1 cellular context compared by ENCODE assay signal in the genomic region with DNA sequence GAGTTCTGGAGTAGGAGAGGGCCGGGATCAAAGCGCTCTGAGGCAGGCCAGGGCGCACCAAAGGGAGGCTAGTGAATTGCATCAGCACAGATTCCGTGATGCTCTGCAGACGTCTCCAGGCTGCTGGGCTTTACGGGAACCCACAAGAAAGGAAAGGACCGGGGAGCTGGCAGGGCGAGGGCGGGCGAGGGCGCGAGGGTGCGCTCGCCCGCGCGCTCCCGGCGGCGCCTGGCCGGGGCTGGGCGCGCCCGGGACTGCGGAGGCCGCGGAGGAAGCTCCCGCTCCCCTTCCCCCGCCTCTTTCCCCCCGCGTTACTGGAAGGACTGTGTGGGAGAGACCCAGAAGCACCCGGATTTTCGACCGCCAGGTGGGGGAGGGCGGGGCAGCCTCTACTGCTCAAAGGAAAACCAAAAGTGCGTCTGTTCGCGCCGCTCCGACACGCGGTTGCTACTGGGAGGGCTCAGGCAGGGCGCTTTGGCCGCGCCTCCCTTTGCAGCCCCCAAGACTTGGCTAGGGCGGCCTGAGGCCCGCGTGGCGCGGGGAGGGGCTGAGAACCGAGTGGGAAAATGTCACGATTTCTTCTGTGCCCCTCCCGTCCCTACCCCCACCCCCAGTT.
TF ChIP-seq lines count a peak whose summit lies in the region.

No MANE protein-coding gene starts in this region.

TF ChIP-seq in H1, 55 proteins besides CTCF, POLR2A, EP300 and RAD21:
- TF ChIP-seq POU5F1 (IDR thresholded peaks at IDR 0.05; ENCODE audit: low read depth, low read length), result no peak
- peak in 1 of 2 experiments; percentile 10; a peak in 1 of 4 replicates for TF ChIP-seq HDAC2 (IDR thresholded peaks at IDR 0.05; ENCODE audit: borderline replicate concordance in 1 of 2, low read depth in 2 of 2, low read length in 2 of 2)
- TF ChIP-seq CTBP2 (IDR thresholded peaks at IDR 0.05; ENCODE audit: borderline replicate concordance, insufficient read depth, insufficient read length, low read length), result no peak
- no peak for TF ChIP-seq ASH2L (IDR thresholded peaks at IDR 0.05; ENCODE audit: low read length)
- TF ChIP-seq NRF1 (IDR thresholded peaks at IDR 0.05; ENCODE audit: low read depth, low read length), result no peak
- no peak for TF ChIP-seq CBX5 (IDR thresholded peaks at IDR 0.05; ENCODE audit: low read depth, low read length)
- TF ChIP-seq KDM5A (IDR thresholded peaks at IDR 0.05; ENCODE audit: low read length), result no peak
- TF ChIP-seq, protein P1, sequence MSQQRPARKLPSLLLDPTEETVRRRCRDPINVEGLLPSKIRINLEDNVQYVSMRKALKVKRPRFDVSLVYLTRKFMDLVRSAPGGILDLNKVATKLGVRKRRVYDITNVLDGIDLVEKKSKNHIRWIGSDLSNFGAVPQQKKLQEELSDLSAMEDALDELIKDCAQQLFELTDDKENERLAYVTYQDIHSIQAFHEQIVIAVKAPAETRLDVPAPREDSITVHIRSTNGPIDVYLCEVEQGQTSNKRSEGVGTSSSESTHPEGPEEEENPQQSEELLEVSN (IDR thresholded peaks at IDR 0.05), result peak; percentile 82
- TF ChIP-seq KDM4A (IDR thresholded peaks at IDR 0.05; ENCODE audit: low read depth, low read length, severe bottlenecking), result peak; percentile 70
- no peak for TF ChIP-seq SP1 (IDR thresholded peaks at IDR 0.05; ENCODE audit: low read depth, low read length)
- no peak for TF ChIP-seq SIX5 (IDR thresholded peaks at IDR 0.05; ENCODE audit: low read depth, low read length)
- no peak for TF ChIP-seq BCL11A (IDR thresholded peaks at IDR 0.05; ENCODE audit: low read depth in 2 of 2, low read length in 2 of 2)
- TF ChIP-seq, protein P2, sequence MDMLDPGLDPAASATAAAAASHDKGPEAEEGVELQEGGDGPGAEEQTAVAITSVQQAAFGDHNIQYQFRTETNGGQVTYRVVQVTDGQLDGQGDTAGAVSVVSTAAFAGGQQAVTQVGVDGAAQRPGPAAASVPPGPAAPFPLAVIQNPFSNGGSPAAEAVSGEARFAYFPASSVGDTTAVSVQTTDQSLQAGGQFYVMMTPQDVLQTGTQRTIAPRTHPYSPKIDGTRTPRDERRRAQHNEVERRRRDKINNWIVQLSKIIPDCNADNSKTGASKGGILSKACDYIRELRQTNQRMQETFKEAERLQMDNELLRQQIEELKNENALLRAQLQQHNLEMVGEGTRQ (IDR thresholded peaks at IDR 0.05; ENCODE audit: low read length), result no peak
- TF ChIP-seq JUND (IDR thresholded peaks at IDR 0.05; ENCODE audit: low read length), result no peak
- TF ChIP-seq PHF8 (conservative IDR thresholded peaks at IDR 0.05; ENCODE audit: low read depth, low read length), result peak; percentile 55
- peak; percentile 53; the same call in 1 of the 2 replicates for TF ChIP-seq TBP (IDR thresholded peaks at IDR 0.05; ENCODE audit: low read depth, low read length)
- 0 out of 2 replicates have a peak, but pooled peaks have one; percentile 29 for TF ChIP-seq EGR1 (IDR thresholded peaks at IDR 0.05; ENCODE audit: borderline replicate concordance, low read depth, low read length)
- TF ChIP-seq RNF2 (IDR thresholded peaks at IDR 0.05; ENCODE audit: borderline replicate concordance, low read depth, low read length, missing control alignments, poor library complexity, severe bottlenecking), result peak; percentile 43
- no peak for TF ChIP-seq CHD1 (IDR thresholded peaks at IDR 0.05; ENCODE audit: low read depth, low read length)
- TF ChIP-seq TAF1 (IDR thresholded peaks at IDR 0.05; ENCODE audit: low read depth, low read length), result peak; percentile 64
- TF ChIP-seq TEAD4 (IDR thresholded peaks at IDR 0.05; ENCODE audit: low read depth, low read length), result peak; percentile 18; the same call in 1 of the 2 replicates
- TF ChIP-seq ZNF274 (IDR thresholded peaks at IDR 0.05; ENCODE audit: borderline replicate concordance, extremely low read depth, low read length), result no peak
- TF ChIP-seq, protein P3, sequence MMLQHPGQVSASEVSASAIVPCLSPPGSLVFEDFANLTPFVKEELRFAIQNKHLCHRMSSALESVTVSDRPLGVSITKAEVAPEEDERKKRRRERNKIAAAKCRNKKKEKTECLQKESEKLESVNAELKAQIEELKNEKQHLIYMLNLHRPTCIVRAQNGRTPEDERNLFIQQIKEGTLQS (IDR thresholded peaks at IDR 0.05; ENCODE audit: insufficient read depth, low read depth, low read length), result 0 out of 2 replicates have a peak, but pooled peaks have one; percentile 42
- TF ChIP-seq SRF (IDR thresholded peaks at IDR 0.05; ENCODE audit: low read depth, low read length), result no peak
- peak; percentile 84 for TF ChIP-seq CEBPB (IDR thresholded peaks at IDR 0.05; ENCODE audit: low read depth, low read length)
- TF ChIP-seq BACH1 (IDR thresholded peaks at IDR 0.05; ENCODE audit: low read length), result no peak
- TF ChIP-seq RBBP5 (IDR thresholded peaks at IDR 0.05; ENCODE audit: borderline replicate concordance, low read depth, low read length), result peak; percentile 92; the same call in 1 of the 2 replicates
- TF ChIP-seq BRCA1 (IDR thresholded peaks at IDR 0.05; ENCODE audit: low read depth, low read length), result no peak
- TF ChIP-seq YY1 (IDR thresholded peaks at IDR 0.05; ENCODE audit: low read depth, low read length), result no peak
- no peak for TF ChIP-seq SIN3A (conservative IDR thresholded peaks at IDR 0.05 in 1 of 2, IDR thresholded peaks at IDR 0.05 in 1 of 2; ENCODE audit: low read depth in 1 of 2, low read length in 2 of 2)
- no peak for TF ChIP-seq SUZ12 (IDR thresholded peaks at IDR 0.05; ENCODE audit: low read length)
- TF ChIP-seq SIRT6 (IDR thresholded peaks at IDR 0.05; ENCODE audit: low read length), result no peak
- TF ChIP-seq, protein P4, sequence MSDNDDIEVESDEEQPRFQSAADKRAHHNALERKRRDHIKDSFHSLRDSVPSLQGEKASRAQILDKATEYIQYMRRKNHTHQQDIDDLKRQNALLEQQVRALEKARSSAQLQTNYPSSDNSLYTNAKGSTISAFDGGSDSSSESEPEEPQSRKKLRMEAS (IDR thresholded peaks at IDR 0.05), result peak; percentile 96
- no peak for TF ChIP-seq SAP30 (IDR thresholded peaks at IDR 0.05; ENCODE audit: insufficient read depth, insufficient replicate concordance, low read length)
